Comparison of ENCODE assay signal across 8 cellular contexts in genomic region chr5:142324871-142325676, GRCh38. TPM values are rescaled to one million over a fixed set of nuclear protein-coding genes. Genes with fewer than 3 reads are reported as not detected.
DNase-seq lines count a peak whose midpoint lies in the region; ATAC-seq and TF ChIP-seq lines count a peak whose summit lies in the region.

A gene with protein sequence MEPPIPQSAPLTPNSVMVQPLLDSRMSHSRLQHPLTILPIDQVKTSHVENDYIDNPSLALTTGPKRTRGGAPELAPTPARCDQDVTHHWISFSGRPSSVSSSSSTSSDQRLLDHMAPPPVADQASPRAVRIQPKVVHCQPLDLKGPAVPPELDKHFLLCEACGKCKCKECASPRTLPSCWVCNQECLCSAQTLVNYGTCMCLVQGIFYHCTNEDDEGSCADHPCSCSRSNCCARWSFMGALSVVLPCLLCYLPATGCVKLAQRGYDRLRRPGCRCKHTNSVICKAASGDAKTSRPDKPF (minus strand): TSS chr5:142325021. CDS start chr5:142315108, 9,913 bp downstream.

- H3K4me2 ChIP-seq in smooth muscle cell = peak within 1 kb of the TSS; percentile 97

- no peaks in the 10 kb centered on the region for H3K27me3 ChIP-seq in smooth muscle cell (ENCODE audit: low read depth)

- peak within 1 kb of the TSS; percentile 94 for H3K27ac ChIP-seq in smooth muscle cell (ENCODE audit: low read depth)

- ATAC-seq in GM18870 (IDR thresholded peaks at IDR 0.05; ENCODE audit: unreplicated experiment) (peak; percentile 71), HG03135 (IDR thresholded peaks at IDR 0.05; ENCODE audit: unreplicated experiment) (peak; percentile 78), WTC11 (peak; percentile 25)

- H4K20me1 ChIP-seq in smooth muscle cell (ENCODE audit: low read depth) = peaks cover 47% of the 10 kb centered on the region

- H3K27ac Mint-ChIP-seq in WTC11 (peak within 1 kb of the TSS; percentile 93), immature natural killer cell (peak within 1 kb of the TSS in 4 of 6 donors; percentile 62 to 83 (median 74))

- no peak within 1 kb of the TSS for H2AFZ ChIP-seq in smooth muscle cell (ENCODE audit: low read depth)

- under 1% methylated on average over 45 of the region's 52 CpGs for WGBS in smooth muscle cell (ENCODE audit: low lambda C conversion rate)

- H3K36me3 ChIP-seq in smooth muscle cell (ENCODE audit: low read depth) = no peaks in the 10 kb centered on the region

- H3K4me3 ChIP-seq in cardiac fibroblast (replicated peaks in 1 of 2; ENCODE audit: low read depth in 2 of 2, low read length in 2 of 2) (peak within 1 kb of the TSS; percentile 91 to 95), smooth muscle cell (peak within 1 kb of the TSS; percentile 90)

- peaks cover 62% of the 10 kb centered on the region for H3K79me2 ChIP-seq in smooth muscle cell (ENCODE audit: low read depth)

- H3K9ac ChIP-seq in smooth muscle cell (ENCODE audit: low read depth) = peak within 1 kb of the TSS; percentile 88

- no peaks in the 10 kb centered on the region for H3K9me3 Mint-ChIP-seq in WTC11
- no peaks in the 10 kb centered on the region for H3K9me3 Mint-ChIP-seq in immature natural killer cell

- CTCF ChIA-PET in WTC11 (lab: Charles Lee) = interaction anchor here (0.6 to 3.9 kb wide), 13 partner anchors 15 to 511 kb away, joined by 3 to 59 read pairs (median 4); no protein-coding TSS in a partner anchor

- H3F3A ChIP-seq in smooth muscle cell (ENCODE audit: low read depth) = peaks cover 35% of the 10 kb centered on the region

- H3K9me3 ChIP-seq in smooth muscle cell (replicated peaks; ENCODE audit: low read depth) = no peaks in the 10 kb centered on the region

- H3K4me1 Mint-ChIP-seq in WTC11 (peaks cover 62% of the 10 kb centered on the region), immature natural killer cell (peaks cover 30% of the 10 kb centered on the region in 2 donors)

- no peak for TF ChIP-seq CTCF in WTC11 (IDR thresholded peaks at IDR 0.05)
- no peak for TF ChIP-seq CTCF in cardiac fibroblast (IDR thresholded peaks at IDR 0.05; ENCODE audit: low read depth, low read length)
- no peak for TF ChIP-seq CTCF in smooth muscle cell (IDR thresholded peaks at IDR 0.05; ENCODE audit: borderline replicate concordance, insufficient read depth, poor library complexity, severe bottlenecking)

- H3K36me3 Mint-ChIP-seq in WTC11 (peaks cover 35% of the 10 kb centered on the region), immature natural killer cell (no peaks in the 10 kb centered on the region)

- peak; percentile 95 for DNase-seq in ACHN
- peak; percentile 98 for DNase-seq in NCI-H2196 (lab: John Stamatoyannopoulos, UW; ENCODE audit: unreplicated experiment)
- peak; percentile 95 for DNase-seq in WTC11 (ENCODE audit: low spot score)
- DNase-seq in cardiac fibroblast (ENCODE audit: low read depth in 2 of 2) = peak; percentile 99
- DNase-seq in immature natural killer cell = peak; percentile 82 to 89 (median 88)
- DNase-seq in smooth muscle cell (lab: John Stamatoyannopoulos, UW; ENCODE audit: unreplicated experiment) = peak; percentile 90

- POLR2A ChIA-PET in WTC11 (lab: Charles Lee) = interaction anchor here (0.5 to 3.8 kb wide), 19 partner anchors 9 to 1323 kb away, joined by 3 to 83 read pairs (median 4); no protein-coding TSS in a partner anchor

- in situ Hi-C loops in ACHN (cut with HindIII; ENCODE audit: low pct_ligation_motif_present, low pct_unique_long_range_greater_than_20kb, low sequenced_read_pairs) = no loop called here

- H3K4me3 Mint-ChIP-seq in WTC11 (peak within 1 kb of the TSS; percentile 96), immature natural killer cell (peak within 1 kb of the TSS; percentile 85 to 93 (median 90))

- peaks cover 39% of the 10 kb centered on the region for H3K4me1 ChIP-seq in smooth muscle cell (ENCODE audit: low read depth)

- H3K27me3 Mint-ChIP-seq in WTC11 (ENCODE audit: low read depth) (no peaks in the 10 kb centered on the region; the same call in 1 of the 2 replicates), immature natural killer cell (ENCODE audit: low read depth in 3 of 3) (peaks cover 11 to 22% (median 20%) of the 10 kb centered on the region in 3 donors)

TF ChIP-seq in WTC11, 78 proteins besides CTCF, POLR2A, EP300 and RAD21 (continues in another document):
- TF ChIP-seq NR3C1 (CRISPR knock-in tag; conservative IDR thresholded peaks at IDR 0.05; ENCODE audit: low read depth) = no peak
- TF ChIP-seq, protein P1, sequence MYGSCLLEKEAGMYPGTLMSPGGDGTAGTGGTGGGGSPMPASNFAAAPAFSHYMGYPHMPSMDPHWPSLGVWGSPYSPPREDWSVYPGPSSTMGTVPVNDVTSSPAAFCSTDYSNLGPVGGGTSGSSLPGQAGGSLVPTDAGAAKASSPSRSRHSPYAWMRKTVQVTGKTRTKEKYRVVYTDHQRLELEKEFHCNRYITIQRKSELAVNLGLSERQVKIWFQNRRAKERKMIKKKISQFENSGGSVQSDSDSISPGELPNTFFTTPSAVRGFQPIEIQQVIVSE (CRISPR knock-in tag; IDR thresholded peaks at IDR 0.05; ENCODE audit: borderline replicate concordance) = no peak
- no peak for TF ChIP-seq ATF6 (CRISPR knock-in tag; IDR thresholded peaks at IDR 0.05)
- no peak for TF ChIP-seq ATF1 (CRISPR knock-in tag; IDR thresholded peaks at IDR 0.05)
- TF ChIP-seq NFATC4 (CRISPR knock-in tag; IDR thresholded peaks at IDR 0.05) = no peak
- TF ChIP-seq, protein P2, sequence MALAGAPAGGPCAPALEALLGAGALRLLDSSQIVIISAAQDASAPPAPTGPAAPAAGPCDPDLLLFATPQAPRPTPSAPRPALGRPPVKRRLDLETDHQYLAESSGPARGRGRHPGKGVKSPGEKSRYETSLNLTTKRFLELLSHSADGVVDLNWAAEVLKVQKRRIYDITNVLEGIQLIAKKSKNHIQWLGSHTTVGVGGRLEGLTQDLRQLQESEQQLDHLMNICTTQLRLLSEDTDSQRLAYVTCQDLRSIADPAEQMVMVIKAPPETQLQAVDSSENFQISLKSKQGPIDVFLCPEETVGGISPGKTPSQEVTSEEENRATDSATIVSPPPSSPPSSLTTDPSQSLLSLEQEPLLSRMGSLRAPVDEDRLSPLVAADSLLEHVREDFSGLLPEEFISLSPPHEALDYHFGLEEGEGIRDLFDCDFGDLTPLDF (CRISPR knock-in tag; IDR thresholded peaks at IDR 0.05) = 0 out of 2 replicates have a peak, but pooled peaks have one; percentile 5
- TF ChIP-seq, protein P3, sequence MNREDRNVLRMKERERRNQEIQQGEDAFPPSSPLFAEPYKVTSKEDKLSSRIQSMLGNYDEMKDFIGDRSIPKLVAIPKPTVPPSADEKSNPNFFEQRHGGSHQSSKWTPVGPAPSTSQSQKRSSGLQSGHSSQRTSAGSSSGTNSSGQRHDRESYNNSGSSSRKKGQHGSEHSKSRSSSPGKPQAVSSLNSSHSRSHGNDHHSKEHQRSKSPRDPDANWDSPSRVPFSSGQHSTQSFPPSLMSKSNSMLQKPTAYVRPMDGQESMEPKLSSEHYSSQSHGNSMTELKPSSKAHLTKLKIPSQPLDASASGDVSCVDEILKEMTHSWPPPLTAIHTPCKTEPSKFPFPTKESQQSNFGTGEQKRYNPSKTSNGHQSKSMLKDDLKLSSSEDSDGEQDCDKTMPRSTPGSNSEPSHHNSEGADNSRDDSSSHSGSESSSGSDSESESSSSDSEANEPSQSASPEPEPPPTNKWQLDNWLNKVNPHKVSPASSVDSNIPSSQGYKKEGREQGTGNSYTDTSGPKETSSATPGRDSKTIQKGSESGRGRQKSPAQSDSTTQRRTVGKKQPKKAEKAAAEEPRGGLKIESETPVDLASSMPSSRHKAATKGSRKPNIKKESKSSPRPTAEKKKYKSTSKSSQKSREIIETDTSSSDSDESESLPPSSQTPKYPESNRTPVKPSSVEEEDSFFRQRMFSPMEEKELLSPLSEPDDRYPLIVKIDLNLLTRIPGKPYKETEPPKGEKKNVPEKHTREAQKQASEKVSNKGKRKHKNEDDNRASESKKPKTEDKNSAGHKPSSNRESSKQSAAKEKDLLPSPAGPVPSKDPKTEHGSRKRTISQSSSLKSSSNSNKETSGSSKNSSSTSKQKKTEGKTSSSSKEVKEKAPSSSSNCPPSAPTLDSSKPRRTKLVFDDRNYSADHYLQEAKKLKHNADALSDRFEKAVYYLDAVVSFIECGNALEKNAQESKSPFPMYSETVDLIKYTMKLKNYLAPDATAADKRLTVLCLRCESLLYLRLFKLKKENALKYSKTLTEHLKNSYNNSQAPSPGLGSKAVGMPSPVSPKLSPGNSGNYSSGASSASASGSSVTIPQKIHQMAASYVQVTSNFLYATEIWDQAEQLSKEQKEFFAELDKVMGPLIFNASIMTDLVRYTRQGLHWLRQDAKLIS (CRISPR knock-in tag; IDR thresholded peaks at IDR 0.05; ENCODE audit: borderline replicate concordance) = peak; percentile 95
- peak; percentile 73 for TF ChIP-seq MYBL2 (CRISPR knock-in tag; IDR thresholded peaks at IDR 0.05)
- TF ChIP-seq ZNF317 (CRISPR knock-in tag; IDR thresholded peaks at IDR 0.05; ENCODE audit: borderline replicate concordance, low read depth) = 0 out of 2 replicates have a peak, but pooled peaks have one; percentile 6
- no peak for TF ChIP-seq ZNF138 (CRISPR knock-in tag; conservative IDR thresholded peaks at IDR 0.05)
- no peak for TF ChIP-seq ZNF219 (CRISPR knock-in tag; IDR thresholded peaks at IDR 0.05; ENCODE audit: borderline replicate concordance)
- no peak for TF ChIP-seq ZBTB21 (CRISPR knock-in tag; IDR thresholded peaks at IDR 0.05; ENCODE audit: borderline replicate concordance)
- TF ChIP-seq GTF2I (CRISPR knock-in tag; conservative IDR thresholded peaks at IDR 0.05) = no peak; the same call in 1 of the 2 replicates
- no peak for TF ChIP-seq ZNF416 (CRISPR knock-in tag; IDR thresholded peaks at IDR 0.05)
- peak; percentile 73 for TF ChIP-seq SP1 (CRISPR knock-in tag; conservative IDR thresholded peaks at IDR 0.05)

RNA-seq across cellular contexts. Expression of the gene that starts here (rescaled TPM):
- total RNA-seq in WTC11 (2021) (99.6 to 140 TPM (median 103 TPM) in 3 replicates), smooth muscle cell (62.7 and 74.2 TPM in 2 replicates)
- polyA plus RNA-seq in immature natural killer cell (not detected), smooth muscle cell (47.4 and 49.3 TPM in 2 replicates)

Comparison
In these comparisons a context has a peak if more than half of its experiments do, and no peak if none do; other contexts are left out.
1. Peak in every context shown above with its lines: DNase-seq, ATAC-seq, H3K4me3 ChIP-seq and H3K27ac ChIP-seq.
2. RNA of the gene that starts here (polyA plus RNA-seq): 47.4 to 49.3 TPM in smooth muscle cell; not detected in immature natural killer cell; every median in the first group is over 10 times any median in the second.
3. Peak in DNase-seq in immature natural killer cell; RNA of the gene not detected or under 1 TPM.
4. ATAC-seq: peak in every context shown above with its lines; median percentile 78 in HG03135; 71 in GM18870; 25 in WTC11.